In the genomic region with DNA sequence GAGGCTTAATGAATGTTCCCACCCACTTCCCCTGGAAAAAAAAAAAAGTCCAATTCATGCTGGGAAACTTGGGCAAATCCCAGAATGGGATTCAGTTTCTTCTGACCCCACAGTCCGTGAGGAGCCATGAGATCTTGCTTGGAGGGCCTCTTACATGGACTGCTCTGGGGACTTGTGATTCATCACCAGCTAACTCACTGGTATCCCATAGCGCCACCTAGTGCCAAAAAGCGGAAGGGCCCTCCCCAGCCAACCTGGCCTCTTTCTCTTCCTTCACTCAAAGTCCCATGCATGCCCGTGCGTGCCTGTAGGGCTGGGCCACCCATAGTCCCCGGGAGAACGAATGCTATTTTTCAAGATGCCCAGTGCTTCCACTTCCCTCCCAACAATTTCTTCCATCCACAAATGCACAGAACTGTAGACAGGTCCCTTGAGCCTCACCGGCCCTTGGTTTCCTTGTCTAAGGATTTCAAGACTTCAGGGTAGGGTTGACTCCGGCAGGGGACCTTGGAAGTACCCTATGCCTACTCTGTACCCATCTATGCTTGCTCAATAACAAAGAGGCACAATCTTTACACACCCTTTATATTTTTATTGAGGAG, we compare ENCODE assay signal across 8 cellular contexts. TPM values are rescaled to one million over a fixed set of nuclear protein-coding genes. Genes with fewer than 3 reads are reported as not detected.
DNase-seq lines count a peak whose midpoint lies in the region; ATAC-seq and TF ChIP-seq lines count a peak whose summit lies in the region.

No MANE protein-coding gene starts in this region.

- POLR2A ChIA-PET in RWPE1 (lab: Yijun Ruan, JAX; ENCODE audit: low non-redundant PET): no interaction called here

- peak; percentile 54 for DNase-seq in DMS153 treated with DMSO at 0.1 percent for 48 hours (lab: John Stamatoyannopoulos, UW; ENCODE audit: unreplicated experiment)
- DNase-seq in LoVo (ENCODE audit: low spot score): peak; percentile 55
- DNase-seq in RWPE1 (ENCODE audit: low spot score): peak; percentile 64
- peak; percentile 68 to 86 for DNase-seq in foreskin fibroblast
- DNase-seq in nucleus accumbens (lab: John Stamatoyannopoulos, UW): peak in 55 of 56 donors; percentile 2 to 88 (median 58)
- peak; percentile 1 to 85 (median 58) for DNase-seq in substantia nigra (lab: John Stamatoyannopoulos, UW)

- peaks cover 3% of the 10 kb centered on the region for H3K27me3 Mint-ChIP-seq in activated T-helper 17 cell treated with anti-CD3 and anti-CD28 coated beads, Interleukin-2, amount 50 U/mL, for 72 hours

- no peak overlapping the region for H3K4me3 ChIP-seq in foreskin fibroblast (ENCODE audit: low read depth in 1 of 2, low read length in 2 of 2)

- H3K27ac ChIP-seq in RWPE1 (no peak overlapping the region), substantia nigra (ENCODE audit: low read depth, low read length, poor library complexity, severe bottlenecking) (no peak overlapping the region)

- CTCF ChIA-PET in RWPE1 (lab: Yijun Ruan, JAX): interaction anchor here (0.6 to 1.3 kb wide), 4 partner anchors 51 to 193 kb away, joined by 3 to 5 read pairs (median 3); no protein-coding TSS in a partner anchor

- no peak overlapping the region for H3K4me3 Mint-ChIP-seq in activated T-helper 17 cell treated with anti-CD3 and anti-CD28 coated beads, Interleukin-2, amount 50 U/mL, for 72 hours

- peaks cover 15% of the 10 kb centered on the region for H3K4me1 Mint-ChIP-seq in activated T-helper 17 cell treated with anti-CD3 and anti-CD28 coated beads, Interleukin-2, amount 50 U/mL, for 72 hours

- H3K27ac Mint-ChIP-seq in activated T-helper 17 cell treated with anti-CD3 and anti-CD28 coated beads, Interleukin-2, amount 50 U/mL, for 72 hours: no peak overlapping the region

- no peaks in the 10 kb centered on the region for H3K36me3 Mint-ChIP-seq in activated T-helper 17 cell treated with anti-CD3 and anti-CD28 coated beads, Interleukin-2, amount 50 U/mL, for 72 hours (ENCODE audit: low read depth)

- TF ChIP-seq CTCF in RWPE1 (conservative IDR thresholded peaks at IDR 0.05; ENCODE audit: low read depth) (peak; percentile 74), foreskin fibroblast (IDR thresholded peaks at IDR 0.05; ENCODE audit: low read depth, low read length) (peak; percentile 75)

- ATAC-seq in GM21529 (IDR thresholded peaks at IDR 0.05; ENCODE audit: unreplicated experiment): peak; percentile 81
- ATAC-seq in activated T-helper 17 cell treated with anti-CD3 and anti-CD28 coated beads, Interleukin-2, amount 50 U/mL, for 72 hours (replicated peaks): peak; percentile 82

- H3K9me3 Mint-ChIP-seq in activated T-helper 17 cell treated with anti-CD3 and anti-CD28 coated beads, Interleukin-2, amount 50 U/mL, for 72 hours: no peaks in the 10 kb centered on the region

RNA-seq across cellular contexts. Expression of a gene that starts 5.1 kb away (rescaled TPM):
- total RNA-seq in activated T-helper 17 cell treated with anti-CD3 and anti-CD28 coated beads, Interleukin-2, amount 50 U/mL, for 72 hours: 1 to 10 TPM in 1 of 2 donors, under 1 TPM in 1; 0.45 to 1.0 TPM

RNA-seq across cellular contexts. Expression of a gene that starts 54.9 kb away (rescaled TPM):
- 1 to 10 TPM; 4.4 to 4.5 TPM for total RNA-seq in activated T-helper 17 cell treated with anti-CD3 and anti-CD28 coated beads, Interleukin-2, amount 50 U/mL, for 72 hours
